10 cellular contexts compared by ENCODE assay signal in genomic region chr1:28578696-28579218, GRCh38. TPM values are rescaled to one million over a fixed set of nuclear protein-coding genes. Genes with fewer than 3 reads are reported as not detected.
DNase-seq lines count a peak whose midpoint lies in the region; ATAC-seq and TF ChIP-seq lines count a peak whose summit lies in the region.
"Had no signal": no experiment of that assay in that cellular context is flagged by ENCODE, and none has a peak within 500 bp of the region (broad histone marks: within the 10 kb centered on the region; RNA-seq: fewer than 3 reads in every experiment).

No MANE protein-coding gene starts in this region.

- H3K4me2 ChIP-seq in SK-N-SH = no peak overlapping the region

- H2AFZ ChIP-seq in SK-N-SH (ENCODE audit: low read depth) = no peak overlapping the region

- peaks cover 30% of the 10 kb centered on the region for H3K79me2 ChIP-seq in SK-N-SH (ENCODE audit: insufficient read depth)

- peaks cover 55% of the 10 kb centered on the region for H3K36me3 Mint-ChIP-seq in CD8-positive, alpha-beta T cell
- peaks cover 77% of the 10 kb centered on the region for H3K36me3 Mint-ChIP-seq in activated T-helper 17 cell treated with anti-CD3 and anti-CD28 coated beads, Interleukin-2, amount 50 U/mL, for 72 hours (ENCODE audit: low read depth)
- H3K36me3 Mint-ChIP-seq in mesothelial cell of epicardium = peaks cover 29% of the 10 kb centered on the region

- 74% methylated on average over 6 of the region's 6 CpGs for WGBS in prostate gland
- WGBS in SK-N-SH (ENCODE audit: low lambda C conversion rate) = 70% methylated on average over 5 of the region's 6 CpGs

- no peak for ATAC-seq in CD8-positive, alpha-beta T cell
- ATAC-seq in activated T-helper 17 cell treated with anti-CD3 and anti-CD28 coated beads, Interleukin-2, amount 50 U/mL, for 72 hours (replicated peaks) = no peak
- ATAC-seq in GM19395 (IDR thresholded peaks at IDR 0.05; ENCODE audit: unreplicated experiment) = no peak

- H4K20me1 ChIP-seq in SK-N-SH (ENCODE audit: insufficient read depth) = peaks cover 31% of the 10 kb centered on the region

- no peaks in the 10 kb centered on the region for H3K27me3 Mint-ChIP-seq in CD8-positive, alpha-beta T cell (ENCODE audit: low read depth)
- no peaks in the 10 kb centered on the region for H3K27me3 Mint-ChIP-seq in activated T-helper 17 cell treated with anti-CD3 and anti-CD28 coated beads, Interleukin-2, amount 50 U/mL, for 72 hours
- H3K27me3 Mint-ChIP-seq in mesothelial cell of epicardium (ENCODE audit: low read depth) = no peaks in the 10 kb centered on the region

- intact Hi-C loops in CD8-positive, alpha-beta T cell (cut with DNase I, micrococcal nuclease) = no loop called here
- intact Hi-C loops in prostate gland (cut with DNase I) = no loop called here

- no peak overlapping the region for H3K9ac ChIP-seq in SK-N-SH

- H3K36me3 ChIP-seq in CD8-positive, alpha-beta T cell (ENCODE audit: insufficient read depth, low read length) = peaks cover 25% of the 10 kb centered on the region
- H3K36me3 ChIP-seq in prostate gland = peaks cover 0 to 16% of the 10 kb centered on the region in 2 donors
- H3K36me3 ChIP-seq in SK-N-SH (replicated peaks in 1 of 2; ENCODE audit: control insufficient read depth in 1 of 2, insufficient read depth in 2 of 2, low read length in 1 of 2) = peaks cover 27 to 45% of the 10 kb centered on the region in 2 experiments
- H3K36me3 ChIP-seq: uterus had no signal

- H3K9me2 ChIP-seq in SK-N-SH = no peaks in the 10 kb centered on the region

- peak overlapping the region; percentile 5 for H3K4me3 Mint-ChIP-seq in CD8-positive, alpha-beta T cell
- H3K4me3 Mint-ChIP-seq in activated T-helper 17 cell treated with anti-CD3 and anti-CD28 coated beads, Interleukin-2, amount 50 U/mL, for 72 hours = peak overlapping the region; percentile 96
- peak overlapping the region; percentile 16 for H3K4me3 Mint-ChIP-seq in mesothelial cell of epicardium

- no peak for TF ChIP-seq RAD21 in SK-N-SH (IDR thresholded peaks at IDR 0.05; ENCODE audit: low read length)

- CTCF ChIA-PET in CD8-positive, alpha-beta T cell (lab: Charles Lee) = interaction anchor here (0.9 to 3.5 kb wide), 6 partner anchors 26 to 219 kb away, joined by 3 to 21 read pairs (median 4); partner anchors contain the start of gene TRNAU1AP
- CTCF ChIA-PET in SK-N-SH (lab: Yijun Ruan, JAX) = interaction anchor here (1.0 to 1.4 kb wide), 5 partner anchors 12 to 330 kb away, joined by 3 to 5 read pairs (median 4); no protein-coding TSS in a partner anchor

- no peak overlapping the region for H3K27ac ChIP-seq in CD8-positive, alpha-beta T cell (ENCODE audit: low read depth, low read length)
- H3K27ac ChIP-seq in prostate gland (no peak overlapping the region), SK-N-SH (ENCODE audit: low read depth in 2 of 2, low read length in 1 of 2) (no peak overlapping the region)
- H3K27ac ChIP-seq: uterus had no signal

- POLR2A ChIA-PET in CD8-positive, alpha-beta T cell (lab: Charles Lee) = interaction anchor here (0.5 to 4.5 kb wide), 6 partner anchors 8 to 170 kb away, joined by 3 to 72 read pairs (median 4); partner anchors contain the start of genes RCC1 and TRNAU1AP
- POLR2A ChIA-PET in SK-N-SH (lab: Yijun Ruan, JAX) = interaction anchor here (1.0 to 3.6 kb wide), 5 partner anchors 9 to 70 kb away, joined by 3 to 59 read pairs (median 4); partner anchors contain the start of gene TRNAU1AP

- no peaks in the 10 kb centered on the region for H3K9me3 ChIP-seq in CD8-positive, alpha-beta T cell (ENCODE audit: low read length)
- H3K9me3 ChIP-seq in prostate gland (no peaks in the 10 kb centered on the region), SK-N-SH (no peaks in the 10 kb centered on the region)
- H3K9me3 ChIP-seq: uterus had no signal

- peaks cover 66% of the 10 kb centered on the region for H3F3A ChIP-seq in SK-N-SH (replicated peaks; ENCODE audit: insufficient read depth)

- TF ChIP-seq EP300 in SK-N-SH (IDR thresholded peaks at IDR 0.05; ENCODE audit: borderline replicate concordance in 1 of 2, low read depth in 1 of 2, low read length in 1 of 2) = no peak

- DNase-seq in CD8-positive, alpha-beta T cell = no peak
- DNase-seq in HFF-Myc (ENCODE audit: extremely low read depth, low read depth) (no peak), mesothelial cell of epicardium (ENCODE audit: low spot score in 2 of 2, unreplicated experiment in 2 of 2) (no peak), prostate gland (ENCODE audit: low spot score) (no peak), SK-N-SH (no peak)
- DNase-seq: activated CD4-positive, CD25-positive, alpha-beta regulatory T cell treated with anti-CD3 and anti-CD28 coated beads, Interleukin-2, amount 50 U/mL, for 72 hours; aorta; uterus had no signal

- TF ChIP-seq POLR2A in prostate gland (IDR thresholded peaks at IDR 0.05) = no peak

- no peaks in the 10 kb centered on the region for H3K9me3 Mint-ChIP-seq in CD8-positive, alpha-beta T cell
- H3K9me3 Mint-ChIP-seq in activated T-helper 17 cell treated with anti-CD3 and anti-CD28 coated beads, Interleukin-2, amount 50 U/mL, for 72 hours = no peaks in the 10 kb centered on the region
- H3K9me3 Mint-ChIP-seq in mesothelial cell of epicardium = no peaks in the 10 kb centered on the region

- no peaks in the 10 kb centered on the region for H3K27me3 ChIP-seq in CD8-positive, alpha-beta T cell (ENCODE audit: insufficient read depth, low read length)
- H3K27me3 ChIP-seq in prostate gland (replicated peaks; ENCODE audit: insufficient read depth) (no peaks in the 10 kb centered on the region), SK-N-SH (ENCODE audit: insufficient read depth) (no peaks in the 10 kb centered on the region)
- H3K27me3 ChIP-seq: uterus had no signal

- TF ChIP-seq CTCF in CD8-positive, alpha-beta T cell (IDR thresholded peaks at IDR 0.05) = no peak
- TF ChIP-seq CTCF in HFF-Myc (IDR thresholded peaks at IDR 0.05; ENCODE audit: low read depth, low read length, missing control alignments) (no peak), mesothelial cell of epicardium (IDR thresholded peaks at IDR 0.05; ENCODE audit: unreplicated experiment) (no peak), prostate gland (IDR thresholded peaks at IDR 0.05) (no peak), SK-N-SH (IDR thresholded peaks at IDR 0.05) (no peak)

- H3K4me1 ChIP-seq in CD8-positive, alpha-beta T cell (ENCODE audit: insufficient read depth, low read length) = peaks cover 24% of the 10 kb centered on the region
- H3K4me1 ChIP-seq in prostate gland (replicated peaks) (peaks cover 3% of the 10 kb centered on the region), SK-N-SH (ENCODE audit: control insufficient read depth in 1 of 2, insufficient read depth in 2 of 2, low read depth in 1 of 2, low read length in 1 of 2) (peaks cover 11 to 13% of the 10 kb centered on the region in 2 experiments; a peak in 3 of 4 replicates)
- H3K4me1 ChIP-seq: uterus had no signal

- no peak overlapping the region for H3K4me3 ChIP-seq in CD8-positive, alpha-beta T cell (ENCODE audit: low read depth, low read length)
- H3K4me3 ChIP-seq in HFF-Myc (replicated peaks; ENCODE audit: low read depth, low read length) (peak overlapping the region; percentile 92), prostate gland (no peak overlapping the region), SK-N-SH (ENCODE audit: low read depth in 2 of 2, low read length in 1 of 2) (no peak overlapping the region)
- H3K4me3 ChIP-seq: uterus had no signal

- H3K27ac Mint-ChIP-seq in CD8-positive, alpha-beta T cell = peak overlapping the region; percentile 61
- peak overlapping the region; percentile 81 for H3K27ac Mint-ChIP-seq in activated T-helper 17 cell treated with anti-CD3 and anti-CD28 coated beads, Interleukin-2, amount 50 U/mL, for 72 hours
- H3K27ac Mint-ChIP-seq in mesothelial cell of epicardium = no peak overlapping the region

- peaks cover 37% of the 10 kb centered on the region for H3K4me1 Mint-ChIP-seq in CD8-positive, alpha-beta T cell (ENCODE audit: low read depth)
- peaks cover 25% of the 10 kb centered on the region for H3K4me1 Mint-ChIP-seq in activated T-helper 17 cell treated with anti-CD3 and anti-CD28 coated beads, Interleukin-2, amount 50 U/mL, for 72 hours
- peaks cover 25% of the 10 kb centered on the region for H3K4me1 Mint-ChIP-seq in mesothelial cell of epicardium

TF ChIP-seq in SK-N-SH, 30 proteins besides CTCF, POLR2A, EP300 and RAD21:
- TF ChIP-seq RFX5 (IDR thresholded peaks at IDR 0.05; ENCODE audit: low read length) (no peak), RXRA (IDR thresholded peaks at IDR 0.05; ENCODE audit: borderline replicate concordance, low read depth) (no peak), JUND (IDR thresholded peaks at IDR 0.05) (no peak), RCOR1 (IDR thresholded peaks at IDR 0.05; ENCODE audit: low read length) (no peak), POLR2AphosphoS5 (IDR thresholded peaks at IDR 0.05; ENCODE audit: low read depth, low read length) (no peak; the same call in 1 of the 2 replicates), TCF12 (IDR thresholded peaks at IDR 0.05) (no peak), GABPA (IDR thresholded peaks at IDR 0.05; ENCODE audit: low read depth) (no peak)

RNA-seq across cellular contexts. Expression of gene RAB42, which starts 13.3 kb away (rescaled TPM):
- not detected for total RNA-seq in CD8-positive, alpha-beta T cell
- not detected for total RNA-seq in activated T-helper 17 cell treated with anti-CD3 and anti-CD28 coated beads, Interleukin-2, amount 50 U/mL, for 72 hours
- total RNA-seq in mesothelial cell of epicardium (4.6 to 5.1 TPM (median 4.8 TPM) in 3 replicates), prostate gland (1 to 10 TPM in 1 of 2 donors, under 1 TPM in 1; 0.34 to 1.9 TPM)
- 4.6 and 5.5 TPM in 2 replicates for polyA plus RNA-seq in SK-N-SH (2012; rRNA removed)
- 3.2 and 4.9 TPM in 2 replicates for polyA plus RNA-seq in SK-N-SH (2012; cell fraction: cytosol; rRNA removed)
- 1.4 and 1.5 TPM in 2 replicates for polyA plus RNA-seq in SK-N-SH (2012; cell fraction: nucleus; rRNA removed)

RNA-seq across cellular contexts. Expression of gene TRNAU1AP, which starts 25.9 kb away (rescaled TPM):
- total RNA-seq in CD8-positive, alpha-beta T cell = 10 to 100 TPM; 20.5 to 25.7 TPM
- total RNA-seq in activated T-helper 17 cell treated with anti-CD3 and anti-CD28 coated beads, Interleukin-2, amount 50 U/mL, for 72 hours = 10 to 100 TPM; 58.9 to 95.8 TPM
- total RNA-seq in mesothelial cell of epicardium = 23.3 to 25.5 TPM (median 25.0 TPM) in 3 replicates
- total RNA-seq in prostate gland = 10 to 100 TPM; 11.5 to 20.8 TPM
- 25.8 and 31.2 TPM in 2 replicates for polyA plus RNA-seq in SK-N-SH (2012; rRNA removed)
- polyA plus RNA-seq in SK-N-SH (2012; cell fraction: cytosol; rRNA removed) = 26.7 and 28.3 TPM in 2 replicates
- polyA plus RNA-seq in SK-N-SH (2012; cell fraction: nucleus; rRNA removed) = 32.6 and 44.8 TPM in 2 replicates

Comparison
In these comparisons a context has a peak if more than half of its experiments do, and no peak if none do; other contexts are left out.
1. H3K4me3 Mint-ChIP-seq: peak in every context shown above with its lines; median percentile 96 in activated T-helper 17 cell treated with anti-CD3 and anti-CD28 coated beads, Interleukin-2, amount 50 U/mL, for 72 hours; 16 in mesothelial cell of epicardium; 5 in CD8-positive, alpha-beta T cell.